In the genomic region with DNA sequence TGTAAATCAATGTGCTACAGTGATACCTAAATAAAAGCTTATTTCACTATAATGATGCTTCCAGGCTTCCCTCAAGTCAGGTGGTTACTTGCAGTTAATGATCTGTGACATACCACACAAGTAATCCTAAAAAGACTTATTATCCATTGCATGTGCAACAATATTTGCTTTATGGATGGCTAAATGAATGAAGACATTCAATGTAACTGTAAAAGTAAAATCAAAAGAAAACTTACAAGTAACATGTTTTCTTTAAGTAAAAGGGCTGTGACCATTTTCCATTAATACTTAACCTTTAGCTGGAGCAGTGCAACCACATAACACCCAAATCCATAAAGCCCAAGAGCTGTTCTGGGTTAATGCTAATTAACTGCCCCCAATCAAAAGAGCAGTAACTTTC, we compare ENCODE assay signal across 16 cellular contexts. TPM values are rescaled to one million over a fixed set of nuclear protein-coding genes. Genes with fewer than 3 reads are reported as not detected.
DNase-seq lines count a peak whose midpoint lies in the region.
"Had no signal": no experiment of that assay in that cellular context is flagged by ENCODE, and none has a peak within 500 bp of the region (broad histone marks: within the 10 kb centered on the region; RNA-seq: fewer than 3 reads in every experiment).

No MANE protein-coding gene starts in this region.

- no peak overlapping the region for H3K4me3 Mint-ChIP-seq in activated naive CD4-positive, alpha-beta T cell treated with anti-CD3 and anti-CD28 coated beads for 36 hours
- H3K4me3 Mint-ChIP-seq: CD4-positive, CD25-positive, alpha-beta regulatory T cell; HFFc6 had no signal

- H3K27me3 Mint-ChIP-seq in activated naive CD4-positive, alpha-beta T cell treated with anti-CD3 and anti-CD28 coated beads for 36 hours (ENCODE audit: low read depth) = no peaks in the 10 kb centered on the region
- H3K27me3 Mint-ChIP-seq: CD4-positive, CD25-positive, alpha-beta regulatory T cell had no signal

- H3K27ac Mint-ChIP-seq in activated naive CD4-positive, alpha-beta T cell treated with anti-CD3 and anti-CD28 coated beads for 36 hours = no peak overlapping the region
- H3K27ac Mint-ChIP-seq: CD4-positive, CD25-positive, alpha-beta regulatory T cell; HFFc6 had no signal

- DNase-seq in NCI-H187 treated with DMSO at 0.1 percent for 48 hours (lab: John Stamatoyannopoulos, UW) = peak; percentile 5
- DNase-seq in NCI-H187 (lab: John Stamatoyannopoulos, UW) = no peak
- DNase-seq in NCI-H69 (lab: John Stamatoyannopoulos, UW) = peak; percentile 83
- DNase-seq in glomerular visceral epithelial cell (ENCODE audit: extremely low spot score) = peak; percentile 9
- peak; percentile 41 for DNase-seq in renal cortical epithelial cell (ENCODE audit: low read depth)
- DNase-seq in CD1c-positive myeloid dendritic cell (ENCODE audit: extremely low spot score) = no peak
- no peak for DNase-seq in nucleus accumbens (lab: John Stamatoyannopoulos, UW)
- no peak for DNase-seq in activated naive CD4-positive, alpha-beta T cell treated with anti-CD3 and anti-CD28 coated beads for 36 hours
- DNase-seq: AML-193; Calu3; CD4-positive, CD25-positive, alpha-beta regulatory T cell; DMS153; DMS79 treated with DMSO at 0.1 percent for 48 hours; EL; GOT3; HFFc6 had no signal

- peaks cover 4% of the 10 kb centered on the region for H3K4me1 Mint-ChIP-seq in activated naive CD4-positive, alpha-beta T cell treated with anti-CD3 and anti-CD28 coated beads for 36 hours (ENCODE audit: low read depth)

- CTCF ChIA-PET in activated naive CD4-positive, alpha-beta T cell treated with anti-CD3 and anti-CD28 coated beads for 36 hours (lab: Charles Lee) = interaction anchor here (1.3 to 1.4 kb wide), 2 partner anchors 9 to 16 kb away, joined by 3 read pairs; no protein-coding TSS in a partner anchor

- intact Hi-C loops in activated naive CD4-positive, alpha-beta T cell treated with anti-CD3 and anti-CD28 coated beads for 36 hours (cut with micrococcal nuclease) = no loop called here

- peaks cover 24% of the 10 kb centered on the region for H3K9me3 Mint-ChIP-seq in activated naive CD4-positive, alpha-beta T cell treated with anti-CD3 and anti-CD28 coated beads for 36 hours
- H3K9me3 Mint-ChIP-seq: HFFc6 had no signal

- peaks cover 33% of the 10 kb centered on the region for H3K36me3 Mint-ChIP-seq in activated naive CD4-positive, alpha-beta T cell treated with anti-CD3 and anti-CD28 coated beads for 36 hours (ENCODE audit: low read depth)

RNA-seq across cellular contexts. Expression of a gene that starts 42.6 kb away (rescaled TPM):
- total RNA-seq in renal cortical epithelial cell = 15.1 and 18.7 TPM in 2 replicates
- total RNA-seq in activated naive CD4-positive, alpha-beta T cell treated with anti-CD3 and anti-CD28 coated beads for 36 hours = 10 to 100 TPM; 15.6 to 16.7 TPM

Comparison
In these comparisons a context has a peak if more than half of its experiments do, and no peak if none do; other contexts are left out.
1. DNase-seq: peak in NCI-H187 treated with DMSO at 0.1 percent for 48 hours (single experiment), NCI-H69 (single experiment), glomerular visceral epithelial cell (single experiment) and renal cortical epithelial cell (single experiment); none in NCI-H187 (0 of 2), CD1c-positive myeloid dendritic cell (single experiment), nucleus accumbens (0 of 56) and activated naive CD4-positive, alpha-beta T cell treated with anti-CD3 and anti-CD28 coated beads for 36 hours (single experiment).